Comparison of ENCODE assay signal across 1 cellular context in genomic region chr3:151548206-151548605, GRCh38.
TF ChIP-seq lines count a peak whose summit lies in the region.

No MANE protein-coding gene starts in this region.

TF ChIP-seq in HEK293, 187 proteins besides CTCF, POLR2A, EP300 and RAD21 (continued from another document):
- TF ChIP-seq ZNF518A (tag by site-specific recombination; conservative IDR thresholded peaks at IDR 0.05; ENCODE audit: low read depth) = no peak
TF ChIP-seq in HEK293: peak in this region for 2.
